18 cellular contexts compared by ENCODE assay signal in genomic region chr1:220706921-220707559, GRCh38. TPM values are rescaled to one million over a fixed set of nuclear protein-coding genes. Genes with fewer than 3 reads are reported as not detected.
DNase-seq lines count a peak whose midpoint lies in the region; ATAC-seq, FAIRE-seq and TF ChIP-seq lines count a peak whose summit lies in the region.
"Had no signal": no experiment of that assay in that cellular context is flagged by ENCODE, and none has a peak within 500 bp of the region (broad histone marks: within the 10 kb centered on the region; RNA-seq: fewer than 3 reads in every experiment).

No MANE protein-coding gene starts in this region.

- TF ChIP-seq CTCF in astrocyte (IDR thresholded peaks at IDR 0.05; ENCODE audit: insufficient read depth, low read depth, low read length) (no peak), mucosa of descending colon (IDR thresholded peaks at IDR 0.05) (no peak), neural progenitor cell (IDR thresholded peaks at IDR 0.05) (no peak)

- ATAC-seq in mucosa of descending colon (peak; percentile 20), HG03139 (IDR thresholded peaks at IDR 0.05; ENCODE audit: unreplicated experiment) (no peak)
- no peak for ATAC-seq in stimulated activated memory B cell treated with anti-CD40 and anti-IgM and Interleukin-4, amounts not matched to agents 10 μg/mL and 1 μg/mL and 100 μg/mL, for 72 hours
- ATAC-seq: A549 had no signal

- H4K20me1 ChIP-seq in astrocyte (ENCODE audit: insufficient read depth, low read length) (no peaks in the 10 kb centered on the region), neural progenitor cell (ENCODE audit: low read depth) (no peaks in the 10 kb centered on the region)

- H3K27ac Mint-ChIP-seq in astrocyte (ENCODE audit: unreplicated experiment) (peak overlapping the region; percentile 1), neural progenitor cell (no peak overlapping the region)
- peak overlapping the region; percentile 23 for H3K27ac Mint-ChIP-seq in stimulated activated memory B cell treated with anti-CD40 and anti-IgM and Interleukin-4, amounts not matched to agents 10 μg/mL and 1 μg/mL and 100 μg/mL, for 72 hours
- H3K27ac Mint-ChIP-seq: CD4-positive, alpha-beta memory T cell; HFFc6 had no signal

- H3K27ac ChIP-seq in astrocyte (ENCODE audit: low read depth, low read length) (no peak overlapping the region), neural progenitor cell (no peak overlapping the region)
- H3K27ac ChIP-seq: A549, C4-2B, HL-60 had no signal

- no peak for FAIRE-seq in astrocyte (lab: Jason Lieb, UNC)
- FAIRE-seq: A549, G401.6 had no signal

- H3F3A ChIP-seq in neural progenitor cell (ENCODE audit: low read depth) = no peaks in the 10 kb centered on the region

- no peak overlapping the region for H3K9ac ChIP-seq in astrocyte (ENCODE audit: low read length)
- no peak overlapping the region for H3K9ac ChIP-seq in neural progenitor cell

- H3K79me2 ChIP-seq in astrocyte (ENCODE audit: insufficient read depth, low read length) (no peaks in the 10 kb centered on the region), neural progenitor cell (ENCODE audit: low read depth) (no peaks in the 10 kb centered on the region)

- H3K4me2 ChIP-seq in astrocyte (ENCODE audit: low read length) = no peak overlapping the region
- H3K4me2 ChIP-seq in neural progenitor cell = no peak overlapping the region
- H3K4me2 ChIP-seq: A549 had no signal

- DNase-seq in astrocyte (ENCODE audit: low read depth) = no peak
- no peak for DNase-seq in mucosa of descending colon
- DNase-seq in neural progenitor cell (ENCODE audit: low spot score) = no peak
- no peak for DNase-seq in NCI-H69 (lab: John Stamatoyannopoulos, UW)
- DNase-seq: BE2C; CD4-positive, alpha-beta memory T cell; DMS153; DMS79 treated with DMSO at 0.1 percent for 48 hours; EL; HCEC 1CT; HFFc6 had no signal

- no peaks in the 10 kb centered on the region for H3K36me3 Mint-ChIP-seq in astrocyte (ENCODE audit: low read depth, unreplicated experiment)
- no peaks in the 10 kb centered on the region for H3K36me3 Mint-ChIP-seq in stimulated activated memory B cell treated with anti-CD40 and anti-IgM and Interleukin-4, amounts not matched to agents 10 μg/mL and 1 μg/mL and 100 μg/mL, for 72 hours
- H3K36me3 Mint-ChIP-seq in neural progenitor cell = no peaks in the 10 kb centered on the region
- H3K36me3 Mint-ChIP-seq: CD4-positive, alpha-beta memory T cell had no signal

- H3K4me3 ChIP-seq in astrocyte (ENCODE audit: insufficient read depth, low read depth, low read length) (no peak overlapping the region), mucosa of descending colon (no peak overlapping the region), neural progenitor cell (no peak overlapping the region)
- H3K4me3 ChIP-seq: A549 had no signal

- H3K36me3 ChIP-seq in astrocyte (ENCODE audit: insufficient read depth, low read length) (no peaks in the 10 kb centered on the region), mucosa of descending colon (ENCODE audit: low read depth) (no peaks in the 10 kb centered on the region), neural progenitor cell (no peaks in the 10 kb centered on the region)
- H3K36me3 ChIP-seq: BE2C had no signal

- H2AFZ ChIP-seq in astrocyte (ENCODE audit: low read depth, low read length) (no peak overlapping the region), neural progenitor cell (replicated peaks) (no peak overlapping the region)

- no peaks in the 10 kb centered on the region for H3K4me1 ChIP-seq in astrocyte (ENCODE audit: insufficient read depth, low read length)
- H3K4me1 ChIP-seq in mucosa of descending colon (ENCODE audit: low read depth) = peaks cover 9% of the 10 kb centered on the region
- no peaks in the 10 kb centered on the region for H3K4me1 ChIP-seq in neural progenitor cell
- H3K4me1 ChIP-seq: A549, BE2C had no signal

- H3K9me3 ChIP-seq in astrocyte (ENCODE audit: insufficient read depth, low read depth, low read length) (no peaks in the 10 kb centered on the region), mucosa of descending colon (no peaks in the 10 kb centered on the region), neural progenitor cell (ENCODE audit: low read depth) (no peaks in the 10 kb centered on the region)
- H3K9me3 ChIP-seq: BE2C had no signal

- peaks cover 23% of the 10 kb centered on the region for H3K27me3 Mint-ChIP-seq in astrocyte (ENCODE audit: low read depth, unreplicated experiment)
- no peaks in the 10 kb centered on the region for H3K27me3 Mint-ChIP-seq in stimulated activated memory B cell treated with anti-CD40 and anti-IgM and Interleukin-4, amounts not matched to agents 10 μg/mL and 1 μg/mL and 100 μg/mL, for 72 hours
- peaks cover 3% of the 10 kb centered on the region for H3K27me3 Mint-ChIP-seq in neural progenitor cell (ENCODE audit: insufficient read depth, low read depth)

- intact Hi-C loops in mucosa of descending colon (cut with DNase I, micrococcal nuclease) = no loop called here

- H3K4me3 Mint-ChIP-seq in astrocyte (ENCODE audit: unreplicated experiment) = no peak overlapping the region
- no peak overlapping the region for H3K4me3 Mint-ChIP-seq in stimulated activated memory B cell treated with anti-CD40 and anti-IgM and Interleukin-4, amounts not matched to agents 10 μg/mL and 1 μg/mL and 100 μg/mL, for 72 hours
- no peak overlapping the region for H3K4me3 Mint-ChIP-seq in neural progenitor cell
- H3K4me3 Mint-ChIP-seq: CD4-positive, alpha-beta memory T cell; HFFc6 had no signal

- H3K9me3 Mint-ChIP-seq in astrocyte (ENCODE audit: unreplicated experiment) = peaks cover 4% of the 10 kb centered on the region
- peaks cover 5% of the 10 kb centered on the region for H3K9me3 Mint-ChIP-seq in stimulated activated memory B cell treated with anti-CD40 and anti-IgM and Interleukin-4, amounts not matched to agents 10 μg/mL and 1 μg/mL and 100 μg/mL, for 72 hours
- peaks cover 4% of the 10 kb centered on the region for H3K9me3 Mint-ChIP-seq in neural progenitor cell
- H3K9me3 Mint-ChIP-seq: HFFc6 had no signal

- H3K4me1 Mint-ChIP-seq in astrocyte (ENCODE audit: low read depth, unreplicated experiment) (peaks cover 2% of the 10 kb centered on the region), neural progenitor cell (no peaks in the 10 kb centered on the region)
- H3K4me1 Mint-ChIP-seq in stimulated activated memory B cell treated with anti-CD40 and anti-IgM and Interleukin-4, amounts not matched to agents 10 μg/mL and 1 μg/mL and 100 μg/mL, for 72 hours = peaks cover 44% of the 10 kb centered on the region

- H3K27me3 ChIP-seq in astrocyte (ENCODE audit: insufficient read depth, low read length) = no peaks in the 10 kb centered on the region
- H3K27me3 ChIP-seq in neural progenitor cell = no peaks in the 10 kb centered on the region
- H3K27me3 ChIP-seq: BE2C had no signal

RNA-seq across cellular contexts. Expression of gene C1orf115, which starts 16.9 kb away (rescaled TPM):
- total RNA-seq in astrocyte (1.1 and 1.8 TPM in 2 replicates), mucosa of descending colon (100 to 1,000 TPM in 1 of 3 donors, 10 to 100 TPM in 2; 53.2 to 108 (median 85.2) TPM), neural progenitor cell (ENCODE audit: low replicate concordance) (6.2 and 6.8 TPM in 2 replicates)
- total RNA-seq: H4 had no signal

RNA-seq across cellular contexts. Expression of gene MTARC2, which starts 41.1 kb away (rescaled TPM):
- total RNA-seq in astrocyte (3.1 and 3.9 TPM in 2 replicates), mucosa of descending colon (10 to 100 TPM; 26.7 to 41.8 (median 35.6) TPM), neural progenitor cell (ENCODE audit: low replicate concordance) (not detected in 2 replicates)
- total RNA-seq: CD4-positive, alpha-beta memory T cell had no signal
